ENCODE assay signal across 15 cellular contexts in the genomic region with DNA sequence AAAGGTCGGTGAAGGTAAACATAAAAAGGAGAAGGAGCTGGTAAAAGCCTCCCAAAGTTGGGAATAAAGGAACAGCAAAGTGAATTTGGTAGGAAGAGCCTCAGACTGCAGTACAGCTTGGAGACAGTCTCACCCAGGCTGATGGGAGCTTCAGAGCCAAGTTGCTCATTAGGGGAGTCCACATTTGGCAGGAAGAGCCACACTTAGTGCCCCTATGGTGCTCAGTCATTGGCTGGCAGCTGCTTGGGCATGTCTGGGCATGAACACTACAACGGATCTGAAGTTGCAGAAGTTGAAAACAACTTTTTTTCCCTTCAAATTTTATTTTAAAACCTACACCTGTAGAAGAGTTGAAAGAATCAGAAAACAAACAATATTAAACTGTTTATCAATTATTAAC.
DNase-seq lines count a peak whose midpoint lies in the region; ATAC-seq and TF ChIP-seq lines count a peak whose summit lies in the region.
"Had no signal": no experiment of that assay in that cellular context is flagged by ENCODE, and none has a peak within 500 bp of the region (broad histone marks: within the 10 kb centered on the region; RNA-seq: fewer than 3 reads in every experiment).

No MANE protein-coding gene starts in this region.

- H3K36me3 ChIP-seq in SJCRH30: no peaks in the 10 kb centered on the region
- H3K36me3 ChIP-seq in neural progenitor cell: no peaks in the 10 kb centered on the region

- H3K27ac ChIP-seq in SJCRH30: no peak overlapping the region
- no peak overlapping the region for H3K27ac ChIP-seq in neural progenitor cell

- intact Hi-C loops in Right ventricle myocardium superior (cut with DNase I): no loop called here

- ATAC-seq in GM18868 (IDR thresholded peaks at IDR 0.05; ENCODE audit: unreplicated experiment) (peak; percentile 79), HG02610 (IDR thresholded peaks at IDR 0.05; ENCODE audit: unreplicated experiment) (peak; percentile 84), GM19452 (IDR thresholded peaks at IDR 0.05; ENCODE audit: unreplicated experiment) (no peak), Right ventricle myocardium superior (ENCODE audit: poor library complexity) (no peak)
- ATAC-seq: activated T-helper 17 cell treated with anti-CD3 and anti-CD28 coated beads, Interleukin-2, amount 50 U/mL, for 72 hours; Right ventricle myocardium inferior had no signal

- H3K9ac ChIP-seq in neural progenitor cell: no peak overlapping the region

- H3K9me3 Mint-ChIP-seq in neural progenitor cell: peaks cover 4% of the 10 kb centered on the region

- no peak overlapping the region for H3K4me3 Mint-ChIP-seq in neural progenitor cell
- H3K4me3 Mint-ChIP-seq: activated T-helper 17 cell treated with anti-CD3 and anti-CD28 coated beads, Interleukin-2, amount 50 U/mL, for 72 hours; central memory CD8-positive, alpha-beta T cell; nephron had no signal

- H3K27ac Mint-ChIP-seq in neural progenitor cell: no peak overlapping the region
- H3K27ac Mint-ChIP-seq: activated T-helper 17 cell treated with anti-CD3 and anti-CD28 coated beads, Interleukin-2, amount 50 U/mL, for 72 hours; nephron had no signal

- TF ChIP-seq CTCF in neural progenitor cell (IDR thresholded peaks at IDR 0.05): no peak

- H3K4me3 ChIP-seq in SJCRH30: no peak overlapping the region
- no peak overlapping the region for H3K4me3 ChIP-seq in neural progenitor cell

- H4K20me1 ChIP-seq in neural progenitor cell (ENCODE audit: low read depth): no peaks in the 10 kb centered on the region

- peak overlapping the region; percentile 70 for H2AFZ ChIP-seq in neural progenitor cell (replicated peaks)

- DNase-seq in SJCRH30 (peak; percentile 14 to 44), neural progenitor cell (ENCODE audit: low spot score) (no peak), Right ventricle myocardium superior (no peak), SK-N-DZ (ENCODE audit: low spot score) (no peak)
- DNase-seq: activated CD4-positive, CD25-positive, alpha-beta regulatory T cell; HCEC 1CT; NCI-H2081 treated with DMSO at 0.1 percent for 48 hours; small intestine had no signal

- no peaks in the 10 kb centered on the region for H3K4me1 Mint-ChIP-seq in neural progenitor cell
- H3K4me1 Mint-ChIP-seq: activated T-helper 17 cell treated with anti-CD3 and anti-CD28 coated beads, Interleukin-2, amount 50 U/mL, for 72 hours; central memory CD8-positive, alpha-beta T cell; nephron had no signal

- 0 out of 2 replicates have a peak, but pooled peaks cover 2% of the 10 kb centered on the region for H3K4me1 ChIP-seq in SJCRH30
- no peaks in the 10 kb centered on the region for H3K4me1 ChIP-seq in neural progenitor cell

- H3K9me3 ChIP-seq in SJCRH30 (replicated peaks): 0 out of 2 replicates have a peak, but pooled peaks cover 3% of the 10 kb centered on the region
- no peaks in the 10 kb centered on the region for H3K9me3 ChIP-seq in neural progenitor cell (ENCODE audit: low read depth)

- H3F3A ChIP-seq in neural progenitor cell (ENCODE audit: low read depth): no peaks in the 10 kb centered on the region

- H3K27me3 ChIP-seq in SJCRH30 (no peaks in the 10 kb centered on the region), neural progenitor cell (no peaks in the 10 kb centered on the region)

- H3K36me3 Mint-ChIP-seq in neural progenitor cell: no peaks in the 10 kb centered on the region

- H3K4me2 ChIP-seq in neural progenitor cell: no peak overlapping the region

- peaks cover 2% of the 10 kb centered on the region for H3K27me3 Mint-ChIP-seq in neural progenitor cell (ENCODE audit: insufficient read depth, low read depth)
- H3K27me3 Mint-ChIP-seq: activated T-helper 17 cell treated with anti-CD3 and anti-CD28 coated beads, Interleukin-2, amount 50 U/mL, for 72 hours; central memory CD8-positive, alpha-beta T cell had no signal

- no peaks in the 10 kb centered on the region for H3K79me2 ChIP-seq in neural progenitor cell (ENCODE audit: low read depth)

Comparison
In these comparisons a context has a peak if more than half of its experiments do, and no peak if none do; other contexts are left out.
1. ATAC-seq: peak in GM18868 (single experiment) and HG02610 (single experiment); none in GM19452 (single experiment) and Right ventricle myocardium superior (single experiment).
2. DNase-seq: peak in SJCRH30 (2 of 2); none in neural progenitor cell (single experiment), Right ventricle myocardium superior (single experiment) and SK-N-DZ (single experiment).